Comparison of ENCODE assay signal across 8 cellular contexts in the genomic region with DNA sequence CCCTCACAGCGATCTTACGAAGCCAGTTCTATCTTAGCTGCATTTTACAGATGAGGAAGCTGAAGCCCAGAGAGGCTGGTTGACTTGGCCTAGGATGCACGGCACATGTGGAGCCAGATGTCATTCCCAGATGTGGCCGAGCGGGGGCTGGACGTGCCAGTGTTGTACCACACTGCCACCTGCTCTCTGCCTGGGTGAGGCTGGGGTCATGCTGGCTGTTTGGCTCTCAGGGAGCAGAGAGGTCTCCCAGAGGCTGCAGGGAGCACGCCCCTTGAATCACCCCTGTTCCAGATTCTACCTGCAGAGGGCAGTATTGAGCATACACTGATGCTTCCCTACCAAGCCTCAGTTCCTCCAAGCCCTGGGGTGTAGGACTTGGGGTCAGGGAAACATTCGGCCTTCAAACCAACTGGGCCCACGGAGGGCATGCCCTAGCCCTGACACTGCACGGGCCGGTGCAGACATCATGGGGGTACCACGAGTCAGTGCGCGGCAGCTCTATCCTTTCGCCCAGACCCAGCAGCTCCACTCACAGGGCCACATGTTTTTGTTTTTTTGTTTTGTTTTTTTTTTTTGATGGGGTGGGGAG. TPM values are rescaled to one million over a fixed set of nuclear protein-coding genes. Genes with fewer than 3 reads are reported as not detected.
DNase-seq lines count a peak whose midpoint lies in the region; ATAC-seq, FAIRE-seq and TF ChIP-seq lines count a peak whose summit lies in the region.

No MANE protein-coding gene starts in this region.

- H3K4me2 ChIP-seq in H1 (ENCODE audit: insufficient read depth in 1 of 2, low read depth in 2 of 2, low read length in 2 of 2) = no peak overlapping the region

- no peak overlapping the region for H2BK15ac ChIP-seq in H1 (ENCODE audit: low read length)

- H3K4me3 ChIP-seq in H1 (ENCODE audit: extremely low read depth in 1 of 4, insufficient read depth in 2 of 4, low read depth in 3 of 4, low read length in 4 of 4) = no peak overlapping the region

- ATAC-seq in activated CD8-positive, alpha-beta T cell treated with anti-CD3 and anti-CD28 coated beads for 36 hours = peak; percentile 14
- ATAC-seq in stimulated activated memory B cell treated with anti-CD40 and anti-IgM and Interleukin-4, amounts not matched to agents 10 μg/mL and 1 μg/mL and 100 μg/mL, for 72 hours = peak; percentile 31

- no peaks in the 10 kb centered on the region for H4K20me1 ChIP-seq in H1 (replicated peaks in 1 of 2; ENCODE audit: control insufficient read depth in 1 of 2, insufficient read depth in 2 of 2, low read length in 2 of 2)

- H3K79me2 ChIP-seq in H1 (ENCODE audit: control insufficient read depth in 1 of 2, insufficient read depth in 2 of 2, low read length in 2 of 2) = peaks cover 0 to 4% of the 10 kb centered on the region in 2 experiments; a peak in 1 of 4 replicates

- no peaks in the 10 kb centered on the region for H3K36me3 Mint-ChIP-seq in activated CD8-positive, alpha-beta T cell treated with anti-CD3 and anti-CD28 coated beads for 36 hours (ENCODE audit: low read depth)
- H3K36me3 Mint-ChIP-seq in stimulated activated memory B cell treated with anti-CD40 and anti-IgM and Interleukin-4, amounts not matched to agents 10 μg/mL and 1 μg/mL and 100 μg/mL, for 72 hours = no peaks in the 10 kb centered on the region

- intact Hi-C loops in activated CD8-positive, alpha-beta T cell treated with anti-CD3 and anti-CD28 coated beads for 36 hours (cut with micrococcal nuclease) = loop anchor here (10.0 kb wide), 1 partner anchor 95 kb away; no protein-coding TSS in a partner anchor

- peak; percentile 13 for FAIRE-seq in H1 (lab: Jason Lieb, UNC)

- H3K18ac ChIP-seq in H1 (ENCODE audit: extremely low read depth, low read length) = no peak overlapping the region

- no peaks in the 10 kb centered on the region for H3K79me1 ChIP-seq in H1 (ENCODE audit: low read depth, low read length)

- no peak overlapping the region for H3K56ac ChIP-seq in H1 (replicated peaks; ENCODE audit: insufficient read length, low read depth, low read length)

- no peak overlapping the region for H2AFZ ChIP-seq in H1 (ENCODE audit: low read length)

- no peak for TF ChIP-seq POLR2A in H1 (IDR thresholded peaks at IDR 0.05; ENCODE audit: control extremely low read depth in 1 of 2, low read depth in 2 of 2, low read length in 2 of 2)

- no peaks in the 10 kb centered on the region for H3K9me3 ChIP-seq in H1 (ENCODE audit: insufficient read depth in 2 of 2, low read depth in 1 of 2, low read length in 1 of 2)

- H4K8ac ChIP-seq in H1 (ENCODE audit: extremely low read depth, insufficient read depth, low read length) = no peak overlapping the region

- no peak overlapping the region for H3K27ac ChIP-seq in H1 (ENCODE audit: low read depth, low read length)

- POLR2A ChIA-PET in activated CD8-positive, alpha-beta T cell treated with anti-CD3 and anti-CD28 coated beads for 36 hours (lab: Charles Lee) = no interaction called here
- POLR2A ChIA-PET in H1 (lab: Charles Lee; ENCODE audit: partially characterized antibody) = interaction anchor here (0.7 to 1.4 kb wide), 3 partner anchors 9 to 23 kb away, joined by 3 to 6 read pairs (median 3); no protein-coding TSS in a partner anchor

- peak; percentile 69 to 72 for TF ChIP-seq RAD21 in H1 (IDR thresholded peaks at IDR 0.05 in 1 of 2, conservative IDR thresholded peaks at IDR 0.05 in 1 of 2; ENCODE audit: low read depth in 2 of 2, low read length in 2 of 2)

- peaks cover 7% of the 10 kb centered on the region for H3K27me3 Mint-ChIP-seq in activated CD8-positive, alpha-beta T cell treated with anti-CD3 and anti-CD28 coated beads for 36 hours
- peaks cover 26% of the 10 kb centered on the region for H3K27me3 Mint-ChIP-seq in stimulated activated memory B cell treated with anti-CD40 and anti-IgM and Interleukin-4, amounts not matched to agents 10 μg/mL and 1 μg/mL and 100 μg/mL, for 72 hours

- no peak overlapping the region; the same call in 1 of the 2 replicates for H2BK12ac ChIP-seq in H1 (ENCODE audit: low read depth, low read length)

- H3K4me3 Mint-ChIP-seq in activated CD8-positive, alpha-beta T cell treated with anti-CD3 and anti-CD28 coated beads for 36 hours = no peak overlapping the region
- no peak overlapping the region for H3K4me3 Mint-ChIP-seq in stimulated activated memory B cell treated with anti-CD40 and anti-IgM and Interleukin-4, amounts not matched to agents 10 μg/mL and 1 μg/mL and 100 μg/mL, for 72 hours

- H2AK5ac ChIP-seq in H1 (ENCODE audit: low read depth, low read length) = no peak overlapping the region

- no peak overlapping the region for H2BK120ac ChIP-seq in H1 (replicated peaks; ENCODE audit: low read depth, low read length)

- H3K4me1 ChIP-seq in H1 (replicated peaks in 1 of 4; ENCODE audit: control insufficient read depth in 3 of 4, insufficient read depth in 4 of 4, low read length in 3 of 4) = peaks cover 0 to 9% (median 5%) of the 10 kb centered on the region in 4 experiments; a peak in 6 of 7 replicates

- DNase-seq in NCI-H526 (lab: John Stamatoyannopoulos, UW) (peak; percentile 45 to 72), NCI-H526 treated with DMSO at 0.1 percent for 48 hours (lab: John Stamatoyannopoulos, UW) (no peak), NCI-H69 (lab: John Stamatoyannopoulos, UW) (peak; percentile 69), H1 (ENCODE audit: low read depth in 1 of 2, low spot score in 2 of 2) (peak; percentile 82 to 97), mucosa of gallbladder (ENCODE audit: low spot score) (peak; percentile 63), putamen (ENCODE audit: low spot score) (no peak)
- DNase-seq in activated CD8-positive, alpha-beta T cell treated with anti-CD3 and anti-CD28 coated beads for 36 hours = peak; percentile 81

- H3K9me3 Mint-ChIP-seq in activated CD8-positive, alpha-beta T cell treated with anti-CD3 and anti-CD28 coated beads for 36 hours = no peaks in the 10 kb centered on the region
- no peaks in the 10 kb centered on the region for H3K9me3 Mint-ChIP-seq in stimulated activated memory B cell treated with anti-CD40 and anti-IgM and Interleukin-4, amounts not matched to agents 10 μg/mL and 1 μg/mL and 100 μg/mL, for 72 hours

- CTCF ChIA-PET in activated CD8-positive, alpha-beta T cell treated with anti-CD3 and anti-CD28 coated beads for 36 hours (lab: Charles Lee) = interaction anchor here (0.6 to 4.0 kb wide), 17 partner anchors 9 to 198 kb away, joined by 3 to 21 read pairs (median 3); no protein-coding TSS in a partner anchor
- CTCF ChIA-PET in H1 (lab: Charles Lee; ENCODE audit: partially characterized antibody) = interaction anchor here (0.7 to 3.8 kb wide), 36 partner anchors 10 to 243 kb away, joined by 3 to 34 read pairs (median 4); no protein-coding TSS in a partner anchor

- H3K23me2 ChIP-seq in H1 (ENCODE audit: low read depth, low read length) = peaks cover 4% of the 10 kb centered on the region; the same call in 1 of the 2 replicates

- TF ChIP-seq CTCF in activated CD8-positive, alpha-beta T cell treated with anti-CD3 and anti-CD28 coated beads for 36 hours (IDR thresholded peaks at IDR 0.05) = peak; percentile 86
- peak; percentile 66 to 95 (median 86) for TF ChIP-seq CTCF in H1 (IDR thresholded peaks at IDR 0.05; ENCODE audit: control extremely low read depth in 1 of 3, insufficient read depth in 1 of 3, low read depth in 1 of 3, low read length in 3 of 3)

- H2BK5ac ChIP-seq in H1 (ENCODE audit: low read depth, low read length) = no peak overlapping the region

- peaks cover 10% of the 10 kb centered on the region for H3K4me1 Mint-ChIP-seq in activated CD8-positive, alpha-beta T cell treated with anti-CD3 and anti-CD28 coated beads for 36 hours (ENCODE audit: low read depth)
- H3K4me1 Mint-ChIP-seq in stimulated activated memory B cell treated with anti-CD40 and anti-IgM and Interleukin-4, amounts not matched to agents 10 μg/mL and 1 μg/mL and 100 μg/mL, for 72 hours = peaks cover 7% of the 10 kb centered on the region

- no peak overlapping the region for H4K5ac ChIP-seq in H1 (ENCODE audit: insufficient read length, low read depth, low read length)

- H2BK20ac ChIP-seq in H1 (ENCODE audit: low read length) = no peak overlapping the region

- 57% methylated on average over 15 of the region's 15 CpGs; no CpG with 5 or more reads in 1 of the 2 experiments for WGBS in H1 (ENCODE audit: extremely low coverage in 1 of 2, insufficient coverage in 1 of 2, insufficient read length in 1 of 2, insufficient replicate concordance in 2 of 2, low coverage in 1 of 2, low lambda C conversion rate in 2 of 2, missing lambda C conversion rate in 1 of 2), 2 experiments

- no peak overlapping the region for H4K91ac ChIP-seq in H1 (replicated peaks; ENCODE audit: insufficient read length, low read length)

- H3K27me3 ChIP-seq in H1 (replicated peaks in 1 of 4; ENCODE audit: control insufficient read depth in 3 of 4, extremely low read depth in 1 of 4, insufficient read depth in 3 of 4, low read length in 3 of 4) = no peaks in the 10 kb centered on the region

- H3K4ac ChIP-seq in H1 (replicated peaks; ENCODE audit: insufficient read length, low read depth, low read length) = no peak overlapping the region

- no peaks in the 10 kb centered on the region for H3K36me3 ChIP-seq in H1 (ENCODE audit: control insufficient read depth in 2 of 4, insufficient read depth in 4 of 4, low read length in 3 of 4)

- no peak overlapping the region for H3K27ac Mint-ChIP-seq in activated CD8-positive, alpha-beta T cell treated with anti-CD3 and anti-CD28 coated beads for 36 hours
- H3K27ac Mint-ChIP-seq in stimulated activated memory B cell treated with anti-CD40 and anti-IgM and Interleukin-4, amounts not matched to agents 10 μg/mL and 1 μg/mL and 100 μg/mL, for 72 hours = no peak overlapping the region

- H3K23ac ChIP-seq in H1 (ENCODE audit: insufficient read length) = no peak overlapping the region

- H3K14ac ChIP-seq in H1 (ENCODE audit: insufficient read length) = no peak overlapping the region

- no peak overlapping the region for H3K9ac ChIP-seq in H1 (replicated peaks in 1 of 4; ENCODE audit: extremely low read depth in 1 of 4, low read depth in 3 of 4, low read length in 3 of 4)

- TF ChIP-seq EP300 in H1 (IDR thresholded peaks at IDR 0.05; ENCODE audit: borderline replicate concordance in 1 of 2, low read depth in 2 of 2, low read length in 2 of 2) = no peak

TF ChIP-seq in H1, 55 proteins besides CTCF, POLR2A, EP300 and RAD21 (continues in another document):
- no peak for TF ChIP-seq MAFK (IDR thresholded peaks at IDR 0.05; ENCODE audit: low read depth, low read length)

RNA-seq across cellular contexts. Expression of a gene that starts 3.8 kb away (rescaled TPM):
- 1 to 10 TPM; 1.2 to 1.4 TPM for total RNA-seq in activated CD8-positive, alpha-beta T cell treated with anti-CD3 and anti-CD28 coated beads for 36 hours
- total RNA-seq in H1 (2021; fragmentation: NEBNext Ultra II Directional; extraction: Animal tissue kit (Norgen Biotek cat#: 25700)) = 45.4 and 46.5 TPM in 2 replicates
- polyA plus RNA-seq in H1 (2011; rRNA removed) = 27.4 and 34.9 TPM in 2 replicates
- polyA plus RNA-seq in H1 (2011; cell fraction: cytosol; rRNA removed) = 25.8 TPM
- polyA plus RNA-seq in H1 (2011; cell fraction: nucleus; rRNA removed) = 57.6 TPM
- polyA plus RNA-seq in H1 (2012, experiment 1 of 2) = 40.0 to 48.4 TPM (median 43.5 TPM) in 4 replicates
- polyA plus RNA-seq in H1 (2012, experiment 2 of 2) = 25.8 TPM
- polyA plus RNA-seq in H1 (2013, experiment 1 of 2) = 40.2 TPM
- 35.9 TPM for polyA plus RNA-seq in H1 (2013, experiment 2 of 2)
- polyA minus RNA-seq in H1 (2011; rRNA and poly(A)+ RNA removed) = 23.6 and 31.2 TPM in 2 replicates
- polyA minus RNA-seq in H1 (2011; cell fraction: cytosol; rRNA and poly(A)+ RNA removed) = 26.9 TPM
- polyA minus RNA-seq in H1 (2011; cell fraction: nucleus; rRNA and poly(A)+ RNA removed) = 27.7 TPM
- 28.9 TPM for total RNA-seq in mucosa of gallbladder

Comparison
In these comparisons a context has a peak if more than half of its experiments do, and no peak if none do; other contexts are left out.
1. DNase-seq: peak in NCI-H526 (2 of 2), NCI-H69 (single experiment), activated CD8-positive, alpha-beta T cell treated with anti-CD3 and anti-CD28 coated beads for 36 hours (single experiment), H1 (2 of 2) and mucosa of gallbladder (single experiment); none in NCI-H526 treated with DMSO at 0.1 percent for 48 hours (single experiment) and putamen (single experiment).
2. RNA of a gene that starts 3.8 kb away (total RNA-seq): 45.4 to 46.5 TPM in H1 and 28.9 TPM in mucosa of gallbladder (single experiment); 1.2 to 1.4 TPM in activated CD8-positive, alpha-beta T cell treated with anti-CD3 and anti-CD28 coated beads for 36 hours; every median in the first group is over 10 times any median in the second.